In the genomic region with DNA sequence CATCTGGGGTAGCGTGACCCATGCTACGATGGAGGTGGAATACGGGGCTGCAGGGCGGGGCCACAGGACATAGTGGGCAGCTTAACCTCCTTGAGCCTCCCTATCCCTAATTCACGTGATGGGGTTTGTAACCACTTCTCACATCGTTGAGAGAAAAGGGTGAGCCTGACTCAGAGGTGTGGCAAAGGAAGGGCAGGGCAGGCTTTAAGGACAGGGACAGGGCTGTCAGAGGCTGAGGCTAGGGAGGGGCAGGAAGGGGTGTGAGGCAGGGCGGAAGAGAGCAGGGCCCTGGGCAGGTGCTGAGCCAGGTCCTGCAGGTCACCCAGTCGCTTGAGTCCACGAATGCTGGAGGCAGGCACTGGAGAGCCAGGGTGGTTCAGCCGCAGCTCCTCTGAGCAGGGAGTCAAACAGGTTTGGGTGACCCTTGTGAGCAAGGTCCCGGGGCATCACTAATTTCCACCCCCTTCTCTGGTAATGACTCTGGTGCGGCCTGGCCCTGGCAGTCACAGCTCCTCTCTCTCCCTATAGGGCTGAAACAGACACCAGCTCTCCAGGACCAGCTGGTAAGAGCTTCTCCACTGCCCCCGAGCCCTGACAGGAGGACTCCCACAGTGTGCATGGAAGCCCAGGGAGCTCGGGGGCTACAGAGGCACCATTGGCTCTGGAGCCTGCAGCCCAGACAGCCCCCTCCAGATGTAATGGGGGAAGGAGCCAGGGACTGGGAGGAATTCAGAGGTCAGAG, we compare ENCODE assay signal across 14 cellular contexts. TPM values are rescaled to one million over a fixed set of nuclear protein-coding genes. Genes with fewer than 3 reads are reported as not detected.
DNase-seq lines count a peak whose midpoint lies in the region; ATAC-seq and TF ChIP-seq lines count a peak whose summit lies in the region.
"Had no signal": no experiment of that assay in that cellular context is flagged by ENCODE, and none has a peak within 500 bp of the region (broad histone marks: within the 10 kb centered on the region; RNA-seq: fewer than 3 reads in every experiment).

No MANE protein-coding gene starts in this region.

- peak overlapping the region in 10 of 11 experiments; percentile 36 to 83 (median 66); a peak in 16 of 22 replicates for H3K4me2 ChIP-seq in BLaER1 treated with 17β-estradiol and CSF1 and Interleukin-3, amounts not matched to agents 10 nM and 100 nM
- H3K4me2 ChIP-seq in Loucy (ENCODE audit: low read depth, low read length, poor library complexity, severe bottlenecking): peak overlapping the region; percentile 75

- H3K9ac ChIP-seq in BLaER1 treated with 17β-estradiol and CSF1 and Interleukin-3, amounts not matched to agents 10 nM and 100 nM: no peak overlapping the region
- H3K9ac ChIP-seq in Loucy (ENCODE audit: low read depth, low read length, poor library complexity, severe bottlenecking): peak overlapping the region; percentile 69

- H3K27me3 ChIP-seq in BLaER1 treated with 17β-estradiol and CSF1 and Interleukin-3, amounts not matched to agents 10 nM and 100 nM: peaks cover 0 to 5% (median 0%) of the 10 kb centered on the region in 11 experiments; a peak in 3 of 22 replicates
- H3K27me3 ChIP-seq in Loucy (ENCODE audit: insufficient read depth, low read length, poor library complexity, severe bottlenecking): no peaks in the 10 kb centered on the region

- no peak overlapping the region for H3K4me3 ChIP-seq in BLaER1 treated with 17β-estradiol and CSF1 and Interleukin-3, amounts not matched to agents 10 nM and 100 nM
- H3K4me3 ChIP-seq in Loucy (ENCODE audit: low read length, poor library complexity, severe bottlenecking): no peak overlapping the region
- no peak overlapping the region for H3K4me3 ChIP-seq in mucosa of descending colon
- H3K4me3 ChIP-seq: left ventricle myocardium inferior, thoracic aorta had no signal

- peaks cover 23 to 43% (median 36%) of the 10 kb centered on the region in 10 experiments for H3K4me1 ChIP-seq in BLaER1 treated with 17β-estradiol and CSF1 and Interleukin-3, amounts not matched to agents 10 nM and 100 nM
- H3K4me1 ChIP-seq in Loucy (ENCODE audit: insufficient read depth, low read length, poor library complexity, severe bottlenecking) (peaks cover 43% of the 10 kb centered on the region), mucosa of descending colon (ENCODE audit: low read depth) (peaks cover 6% of the 10 kb centered on the region)

- intact Hi-C loops in mucosa of descending colon (cut with DNase I, micrococcal nuclease): no loop called here

- H3K9me3 ChIP-seq in BLaER1 treated with 17β-estradiol and CSF1 and Interleukin-3, amounts not matched to agents 10 nM and 100 nM (replicated peaks in 1 of 11): no peaks in the 10 kb centered on the region
- H3K9me3 ChIP-seq in Loucy (ENCODE audit: insufficient read depth, low read depth, low read length): no peaks in the 10 kb centered on the region
- H3K9me3 ChIP-seq in mucosa of descending colon: no peaks in the 10 kb centered on the region
- H3K9me3 ChIP-seq: left ventricle myocardium inferior, thoracic aorta had no signal

- no peak for DNase-seq in activated naive CD8-positive, alpha-beta T cell treated with anti-CD3 and anti-CD28 coated beads, Interleukin-2, amount 50 U/mL, for 24 hours
- DNase-seq in mucosa of descending colon (peak; percentile 61 to 80 (median 69)), T1000 (lab: John Stamatoyannopoulos, UW) (no peak), NCI-H1417 treated with DMSO at 0.1 percent for 48 hours (lab: John Stamatoyannopoulos, UW) (no peak), NK-92 (lab: John Stamatoyannopoulos, UW; ENCODE audit: unreplicated experiment) (no peak)
- DNase-seq: activated gamma-delta T cell treated with Interleukin-2 at 50 U/mL for 16 hours; left ventricle myocardium inferior; naive thymus-derived CD4-positive, alpha-beta T cell; Right ventricle myocardium superior had no signal

- peaks cover 26% of the 10 kb centered on the region for H3K4me1 Mint-ChIP-seq in activated naive CD8-positive, alpha-beta T cell treated with anti-CD3 and anti-CD28 coated beads, Interleukin-2, amount 50 U/mL, for 24 hours

- TF ChIP-seq CTCF in Loucy (conservative IDR thresholded peaks at IDR 0.05; ENCODE audit: low read length) (no peak), mucosa of descending colon (IDR thresholded peaks at IDR 0.05) (no peak)

- H3K9me3 Mint-ChIP-seq in activated naive CD8-positive, alpha-beta T cell treated with anti-CD3 and anti-CD28 coated beads, Interleukin-2, amount 50 U/mL, for 24 hours: no peaks in the 10 kb centered on the region
- H3K9me3 Mint-ChIP-seq: naive thymus-derived CD4-positive, alpha-beta T cell had no signal

- H3K27ac ChIP-seq in BLaER1 treated with 17β-estradiol and CSF1 and Interleukin-3, amounts not matched to agents 10 nM and 100 nM: no peak overlapping the region
- H3K27ac ChIP-seq: left ventricle myocardium inferior, thoracic aorta had no signal

- no peaks in the 10 kb centered on the region; a peak in 2 of 22 replicates for H4K20me1 ChIP-seq in BLaER1 treated with 17β-estradiol and CSF1 and Interleukin-3, amounts not matched to agents 10 nM and 100 nM
- H4K20me1 ChIP-seq in Loucy (ENCODE audit: insufficient read depth, low read length, poor library complexity, severe bottlenecking): no peaks in the 10 kb centered on the region

- ATAC-seq in activated naive CD8-positive, alpha-beta T cell treated with anti-CD3 and anti-CD28 coated beads, Interleukin-2, amount 50 U/mL, for 24 hours: no peak
- ATAC-seq in mucosa of descending colon (peak; percentile 86), HG03520 (IDR thresholded peaks at IDR 0.05; ENCODE audit: unreplicated experiment) (no peak)
- ATAC-seq: naive thymus-derived CD4-positive, alpha-beta T cell had no signal

- H3K27ac Mint-ChIP-seq in activated naive CD8-positive, alpha-beta T cell treated with anti-CD3 and anti-CD28 coated beads, Interleukin-2, amount 50 U/mL, for 24 hours: peak overlapping the region; percentile 33
- H3K27ac Mint-ChIP-seq: naive thymus-derived CD4-positive, alpha-beta T cell had no signal

- no peak overlapping the region for H3K4me3 Mint-ChIP-seq in activated naive CD8-positive, alpha-beta T cell treated with anti-CD3 and anti-CD28 coated beads, Interleukin-2, amount 50 U/mL, for 24 hours
- H3K4me3 Mint-ChIP-seq: brain; naive thymus-derived CD4-positive, alpha-beta T cell had no signal

- peaks cover 5% of the 10 kb centered on the region for H3K27me3 Mint-ChIP-seq in activated naive CD8-positive, alpha-beta T cell treated with anti-CD3 and anti-CD28 coated beads, Interleukin-2, amount 50 U/mL, for 24 hours
- H3K27me3 Mint-ChIP-seq: brain had no signal

- H3K9me2 ChIP-seq in Loucy (replicated peaks; ENCODE audit: low read depth, low read length): no peaks in the 10 kb centered on the region

- H3K36me3 Mint-ChIP-seq in activated naive CD8-positive, alpha-beta T cell treated with anti-CD3 and anti-CD28 coated beads, Interleukin-2, amount 50 U/mL, for 24 hours (ENCODE audit: low read depth): no peaks in the 10 kb centered on the region
- H3K36me3 Mint-ChIP-seq: brain had no signal

- no peaks in the 10 kb centered on the region for H3K79me2 ChIP-seq in Loucy (ENCODE audit: insufficient read depth, low read length)

- no peak overlapping the region; the same call in 1 of the 2 replicates for H2AFZ ChIP-seq in Loucy (ENCODE audit: low read length)

- H3K36me3 ChIP-seq in BLaER1 treated with 17β-estradiol and CSF1 and Interleukin-3, amounts not matched to agents 10 nM and 100 nM: no peaks in the 10 kb centered on the region
- H3K36me3 ChIP-seq in Loucy (ENCODE audit: insufficient read depth, low read length) (no peaks in the 10 kb centered on the region), mucosa of descending colon (ENCODE audit: low read depth) (no peaks in the 10 kb centered on the region)
- H3K36me3 ChIP-seq: left ventricle myocardium inferior, thoracic aorta had no signal

- H3F3A ChIP-seq in Loucy (ENCODE audit: low read depth): 0 out of 2 replicates have a peak, but pooled peaks cover 3% of the 10 kb centered on the region

RNA-seq across cellular contexts. Expression of a gene that starts 7.4 kb away (rescaled TPM):
- not detected for total RNA-seq in mucosa of descending colon
- total RNA-seq: left ventricle myocardium inferior; naive thymus-derived CD4-positive, alpha-beta T cell; Right ventricle myocardium superior had no signal

RNA-seq across cellular contexts. Expression of a gene that starts 18.6 kb away (rescaled TPM):
- not detected for total RNA-seq in mucosa of descending colon
- total RNA-seq: naive thymus-derived CD4-positive, alpha-beta T cell had no signal

RNA-seq across cellular contexts. Expression of a gene that starts 29.7 kb away (rescaled TPM):
- under 1 TPM in 1 of 3 donors, not detected in 2; 0.54 TPM for total RNA-seq in mucosa of descending colon
- total RNA-seq: left ventricle myocardium inferior; naive thymus-derived CD4-positive, alpha-beta T cell; Right ventricle myocardium superior; thoracic aorta had no signal

RNA-seq across cellular contexts. Expression of a gene that starts 39.4 kb away (rescaled TPM):
- total RNA-seq in mucosa of descending colon: 10 to 100 TPM in 1 of 3 donors, 1 to 10 TPM in 1, under 1 TPM in 1; 0.67 to 12.9 (median 2.5) TPM

Comparison
In these comparisons a context has a peak if more than half of its experiments do, and no peak if none do; other contexts are left out.
1. DNase-seq: peak in mucosa of descending colon (3 of 3); none in activated naive CD8-positive, alpha-beta T cell treated with anti-CD3 and anti-CD28 coated beads, Interleukin-2, amount 50 U/mL, for 24 hours (single experiment), T1000 (single experiment), NCI-H1417 treated with DMSO at 0.1 percent for 48 hours (single experiment) and NK-92 (single experiment).